Comparison of ENCODE assay signal across 8 cellular contexts in the genomic region with DNA sequence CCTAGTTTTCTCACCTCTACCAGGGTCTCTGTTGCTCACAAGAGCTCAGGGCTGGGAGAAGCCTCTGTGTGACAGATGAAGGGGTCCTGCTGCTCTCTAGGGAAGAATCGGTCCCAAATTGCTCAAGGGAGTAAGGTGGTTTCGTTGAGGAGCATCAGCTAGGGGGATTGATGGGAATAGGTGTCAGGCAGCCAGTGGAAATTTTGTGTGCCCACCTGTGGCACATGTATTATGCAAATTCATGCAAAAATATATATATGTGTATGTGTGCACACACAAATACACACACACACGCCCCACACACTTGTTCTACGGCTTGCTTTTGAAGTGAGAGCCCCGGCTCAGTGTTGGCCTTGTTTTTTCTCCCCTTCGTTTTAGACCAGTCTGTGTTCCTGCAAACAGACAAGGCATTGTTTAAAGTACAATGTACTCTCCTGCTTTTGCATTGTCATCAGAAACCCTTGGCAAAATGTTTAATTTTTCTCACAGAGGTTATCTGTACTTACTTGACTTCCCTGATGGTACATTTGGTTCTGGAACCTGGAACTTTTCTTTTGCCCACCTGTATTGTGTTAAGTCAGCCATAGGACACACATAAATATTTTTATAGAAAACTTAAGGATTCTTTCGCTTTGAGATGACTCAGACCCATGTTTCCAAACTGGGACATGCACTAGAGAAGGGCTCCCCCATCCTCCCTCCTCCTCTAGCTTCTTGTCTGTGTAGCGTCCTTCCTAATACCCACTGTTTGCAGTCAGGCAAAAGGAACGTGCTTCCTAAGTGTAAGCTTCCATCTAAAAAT. TPM values are rescaled to one million over a fixed set of nuclear protein-coding genes. Genes with fewer than 3 reads are reported as not detected.
DNase-seq lines count a peak whose midpoint lies in the region; ATAC-seq and TF ChIP-seq lines count a peak whose summit lies in the region.

No MANE protein-coding gene starts in this region.

- H2BK120ac ChIP-seq in mesendoderm (ENCODE audit: low read depth, low read length), result no peak overlapping the region

- H3K56ac ChIP-seq in mesendoderm (ENCODE audit: low read length), result no peak overlapping the region

- DNase-seq in NCI-H526 treated with DMSO at 0.1 percent for 48 hours (lab: John Stamatoyannopoulos, UW), result peak; percentile 83
- DNase-seq in dedifferentiated amniotic fluid mesenchymal stem cell (ENCODE audit: extremely low spot score), result peak; percentile 65
- DNase-seq in mesendoderm, result peak; percentile 54
- no peak for DNase-seq in transverse colon
- no peak for DNase-seq in aorta
- no peak for DNase-seq in stimulated activated CD4-positive, alpha-beta T cell treated with anti-CD3 and anti-CD28 coated beads, Interleukin-2, amount 100 ng/mL, for 24 hours
- no peak for DNase-seq in GM10248 (ENCODE audit: extremely low spot score)
- DNase-seq in NCI-H1092 treated with DMSO at 0.1 percent for 48 hours (lab: John Stamatoyannopoulos, UW), result no peak

- intact Hi-C loops in transverse colon (cut with DNase I; ENCODE audit: low total_unique reads) (loop anchor here (2.0 kb wide), 1 partner anchor 27 kb away; a partner anchor contains a TSS), aorta (cut with DNase I) (no loop called here)

- no peaks in the 10 kb centered on the region for H3K36me3 ChIP-seq in mesendoderm (ENCODE audit: control insufficient read depth, insufficient read depth, low read length)
- no peaks in the 10 kb centered on the region for H3K36me3 ChIP-seq in transverse colon
- peaks cover 0 to 2% of the 10 kb centered on the region in 2 donors for H3K36me3 ChIP-seq in aorta (ENCODE audit: control insufficient read depth in 1 of 2, insufficient read depth in 2 of 2, low read length in 1 of 2)

- H3K9ac ChIP-seq in mesendoderm (ENCODE audit: low read length), result no peak overlapping the region

- no peak overlapping the region for H3K4ac ChIP-seq in mesendoderm (ENCODE audit: low read depth, low read length)

- H3K4me1 ChIP-seq in mesendoderm (ENCODE audit: control insufficient read depth, low read depth, low read length) (no peaks in the 10 kb centered on the region), transverse colon (peaks cover 66 to 97% (median 90%) of the 10 kb centered on the region in 4 donors), aorta (ENCODE audit: control insufficient read depth in 1 of 2, insufficient read depth in 2 of 2, low read length in 2 of 2) (peaks cover 29 to 50% of the 10 kb centered on the region in 2 donors)

- in situ Hi-C loops in transverse colon (cut with MboI; ENCODE audit: low pct_ligation_motif_present in 1 of 4, low pct_unique_long_range_greater_than_20kb in 1 of 4, low sequenced_read_pairs in 3 of 4), result no loop called here

- H3K23ac ChIP-seq in mesendoderm (ENCODE audit: low read length), result no peak overlapping the region

- POLR2A ChIA-PET in GM10248 (lab: Yijun Ruan, JAX), result no interaction called here

- peaks cover 28% of the 10 kb centered on the region for H3K79me1 ChIP-seq in mesendoderm (ENCODE audit: low read length)

- TF ChIP-seq EP300 in transverse colon (IDR thresholded peaks at IDR 0.05; ENCODE audit: low read depth), result no peak

- no peak overlapping the region for H3K4me2 ChIP-seq in mesendoderm (ENCODE audit: low read length)

- no peak overlapping the region for H3K18ac ChIP-seq in mesendoderm (ENCODE audit: low read length)

- H3K4me3 ChIP-seq in mesendoderm (ENCODE audit: low read length) (no peak overlapping the region), transverse colon (no peak overlapping the region), aorta (ENCODE audit: low read length in 2 of 2) (no peak overlapping the region)

- WGBS in mesendoderm (ENCODE audit: extremely low coverage, insufficient coverage, low lambda C conversion rate), result no CpG with 5 or more reads among the region's 9 CpGs
- WGBS in transverse colon (ENCODE audit: low coverage in 1 of 2), 2 donors, result 32 to 47% methylated on average over 4 to 9 of the region's 9 CpGs
- WGBS in aorta, 2 donors, result 56 to 64% methylated on average over 9 of the region's 9 CpGs

- no peak overlapping the region for H2BK15ac ChIP-seq in mesendoderm (replicated peaks; ENCODE audit: low read depth)

- no peak overlapping the region for H2BK5ac ChIP-seq in mesendoderm (ENCODE audit: low read length)

- no peak overlapping the region for H4K5ac ChIP-seq in mesendoderm (ENCODE audit: low read length)

- TF ChIP-seq CTCF in transverse colon (IDR thresholded peaks at IDR 0.05) (no peak), GM10248 (IDR thresholded peaks at IDR 0.05; ENCODE audit: control extremely low read depth, extremely low read depth, low read depth, missing control alignments) (no peak)

- no peaks in the 10 kb centered on the region for H3K27me3 ChIP-seq in mesendoderm (ENCODE audit: insufficient read depth, low read length, poor library complexity)
- no peaks in the 10 kb centered on the region for H3K27me3 ChIP-seq in transverse colon
- H3K27me3 ChIP-seq in aorta (ENCODE audit: control insufficient read depth in 1 of 2, insufficient read depth in 2 of 2, low read length in 1 of 2), result no peaks in the 10 kb centered on the region

- no peak overlapping the region for H4K8ac ChIP-seq in mesendoderm (ENCODE audit: low read depth, low read length)

- H3K9me3 ChIP-seq in transverse colon, result no peaks in the 10 kb centered on the region
- no peaks in the 10 kb centered on the region for H3K9me3 ChIP-seq in aorta (ENCODE audit: control insufficient read depth, low read length)

- TF ChIP-seq POLR2A in transverse colon (IDR thresholded peaks at IDR 0.05), result no peak

- H3K27ac ChIP-seq in mesendoderm (ENCODE audit: low read depth, low read length) (no peak overlapping the region), transverse colon (peak overlapping the region; percentile 86 to 91 (median 89)), aorta (ENCODE audit: low read depth in 1 of 2, low read length in 2 of 2) (peak overlapping the region in 1 of 2 donors; percentile 47)

- H3K79me2 ChIP-seq in mesendoderm (ENCODE audit: control insufficient read depth, insufficient read depth, low read length), result peaks cover 24% of the 10 kb centered on the region

- CTCF ChIA-PET in GM10248 (lab: Yijun Ruan, JAX), result interaction anchor here (0.9 to 2.9 kb wide), 6 partner anchors 9 to 22 kb away, joined by 3 to 15 read pairs (median 5); no protein-coding TSS in a partner anchor

- ATAC-seq in aorta (ENCODE audit: low FRiP score), result no peak

- H2AK5ac ChIP-seq in mesendoderm (ENCODE audit: low read length), result no peak overlapping the region

RNA-seq across cellular contexts. Expression of a gene that starts 26.7 kb away (rescaled TPM):
- 14.4 TPM for polyA plus RNA-seq in mesendoderm (2013, experiment 1 of 2)
- 14.2 TPM for polyA plus RNA-seq in mesendoderm (2013, experiment 2 of 2)
- 10 to 100 TPM; 29.9 to 66.1 (median 59.1) TPM for total RNA-seq in transverse colon
- 10 to 100 TPM; 66.8 to 89.6 TPM for total RNA-seq in aorta
- 10 to 100 TPM; 11.0 to 21.4 TPM for polyA plus RNA-seq in aorta

Comparison
In these comparisons a context has a peak if more than half of its experiments do, and no peak if none do; other contexts are left out.
1. DNase-seq: peak in NCI-H526 treated with DMSO at 0.1 percent for 48 hours (single experiment), dedifferentiated amniotic fluid mesenchymal stem cell (single experiment) and mesendoderm (single experiment); none in transverse colon (single experiment), aorta (0 of 2), stimulated activated CD4-positive, alpha-beta T cell treated with anti-CD3 and anti-CD28 coated beads, Interleukin-2, amount 100 ng/mL, for 24 hours (0 of 2), GM10248 (single experiment) and NCI-H1092 treated with DMSO at 0.1 percent for 48 hours (single experiment).